Comparison of ENCODE assay signal across 18 cellular contexts in the genomic region with DNA sequence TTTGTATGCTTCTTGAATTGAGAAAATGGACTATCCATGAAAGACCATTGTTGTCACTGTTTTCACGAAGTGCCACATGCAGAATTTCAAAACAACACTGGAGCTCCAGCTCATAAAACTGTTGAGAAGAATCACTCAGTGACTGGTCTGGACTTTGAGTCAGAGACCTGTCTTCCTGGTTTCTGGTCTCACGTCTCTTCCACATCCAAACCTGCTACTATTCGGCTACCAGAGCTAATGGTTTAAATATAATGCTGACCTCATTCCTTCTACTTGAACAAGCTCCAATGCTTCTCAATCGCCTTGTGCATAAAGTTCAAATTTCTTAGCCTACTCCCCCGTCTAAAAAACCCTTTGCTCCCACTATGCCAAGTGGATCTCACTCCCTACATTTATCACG.
DNase-seq lines count a peak whose midpoint lies in the region; ATAC-seq and TF ChIP-seq lines count a peak whose summit lies in the region.
"Had no signal": no experiment of that assay in that cellular context is flagged by ENCODE, and none has a peak within 500 bp of the region (broad histone marks: within the 10 kb centered on the region; RNA-seq: fewer than 3 reads in every experiment).

No MANE protein-coding gene starts in this region.

- no peak for ATAC-seq in GM21786 (IDR thresholded peaks at IDR 0.05; ENCODE audit: unreplicated experiment)
- no peak for ATAC-seq in HG03108 (IDR thresholded peaks at IDR 0.05; ENCODE audit: unreplicated experiment)
- ATAC-seq: CD8-positive, alpha-beta T cell; GM12878; HepG2 had no signal

- no peak overlapping the region for H3K4me3 ChIP-seq in epithelial cell of esophagus (ENCODE audit: low read length)
- H3K4me3 ChIP-seq: BLaER1 treated with 17β-estradiol and CSF1 and Interleukin-3, amounts not matched to agents 10 nM and 100 nM; GM12878; GM23248 had no signal

- TF ChIP-seq CTCF in epithelial cell of esophagus (IDR thresholded peaks at IDR 0.05; ENCODE audit: insufficient read depth, low read depth, low read length, missing control alignments), result no peak

- DNase-seq in HT-29 (ENCODE audit: low spot score) (peak; percentile 24), epithelial cell of esophagus (ENCODE audit: low read depth) (peak; percentile 37), kidney tubule cell (ENCODE audit: low spot score) (peak; percentile 45), renal cortical epithelial cell (ENCODE audit: low read depth) (peak; percentile 15)
- DNase-seq in activated CD8-positive, alpha-beta memory T cell treated with anti-CD3 and anti-CD28 coated beads, Interleukin-2, amount 50 U/mL, for 4 hours, result no peak
- DNase-seq: 8988T; Calu3; CD8-positive, alpha-beta T cell; DMS53; DND-41; EL; GM23248; HCEC 1CT had no signal
